Comparison of ENCODE assay signal across 19 cellular contexts in the genomic region with DNA sequence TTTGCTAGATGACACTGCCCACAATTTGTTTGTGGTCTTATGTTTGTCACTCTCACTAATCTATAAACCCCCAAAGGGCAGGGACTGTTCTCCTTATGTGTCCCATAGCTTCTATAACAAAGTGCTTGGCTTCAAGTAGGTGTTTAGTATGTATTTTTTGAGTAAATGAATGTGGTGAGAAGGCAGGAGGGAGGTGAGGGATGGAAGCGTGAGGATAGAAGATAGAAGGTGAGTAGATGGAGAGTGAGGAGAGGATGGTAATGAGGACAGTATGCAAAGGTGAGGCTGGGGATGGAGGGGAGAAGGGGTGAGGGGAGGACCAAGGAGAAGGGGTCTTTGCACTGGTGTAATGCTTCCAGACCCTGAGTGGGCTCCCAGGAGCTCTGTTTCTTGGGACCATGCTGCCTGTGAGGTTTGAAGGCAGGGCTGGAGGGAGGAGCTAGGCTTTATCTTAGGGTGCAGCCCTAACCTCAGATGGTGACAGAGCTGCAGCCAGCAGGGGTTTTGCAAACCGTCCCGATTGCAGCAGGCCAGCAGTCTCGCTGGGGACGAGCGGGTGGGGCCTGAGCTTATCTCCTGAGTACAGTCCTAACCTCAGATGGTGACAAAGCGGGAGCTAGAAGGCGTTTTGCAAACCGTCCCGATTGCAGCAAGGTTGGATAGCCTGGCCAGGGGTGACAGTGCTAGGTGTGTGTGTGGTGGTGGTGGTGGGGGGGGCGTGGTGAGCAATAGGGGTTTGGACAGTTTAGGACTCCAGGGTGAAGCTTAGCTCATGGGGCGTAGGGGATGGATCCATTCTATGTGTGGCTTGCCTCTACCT. TPM values are rescaled to one million over a fixed set of nuclear protein-coding genes. Genes with fewer than 3 reads are reported as not detected.
DNase-seq lines count a peak whose midpoint lies in the region; ATAC-seq and TF ChIP-seq lines count a peak whose summit lies in the region.
"Had no signal": no experiment of that assay in that cellular context is flagged by ENCODE, and none has a peak within 500 bp of the region (broad histone marks: within the 10 kb centered on the region; RNA-seq: fewer than 3 reads in every experiment).

No MANE protein-coding gene starts in this region.

- CTCF ChIA-PET in activated naive CD4-positive, alpha-beta T cell treated with anti-CD3 and anti-CD28 coated beads, Interleukin-2, amount 10 ng/mL, durations not matched to agents 7 days and 5 days (lab: Charles Lee), result interaction anchor here (0.7 to 5.3 kb wide), 4 partner anchors 8 to 74 kb away, joined by 3 to 31 read pairs (median 5); no protein-coding TSS in a partner anchor

- DNase-seq in activated naive CD4-positive, alpha-beta T cell treated with anti-CD3 and anti-CD28 coated beads, Interleukin-2, amount 10 ng/mL, durations not matched to agents 7 days and 5 days, result no peak
- DNase-seq in SKM-1 treated with dmso at 0.1 percent for 144 hours (lab: John Stamatoyannopoulos, UW; ENCODE audit: unreplicated experiment) (peak; percentile 48), left cardiac atrium (peak; percentile 48), aorta (peak; percentile 59 to 76), HFFc6 (no peak)
- DNase-seq: activated CD4-positive, alpha-beta T cell treated with anti-CD3 and anti-CD28 coated beads for 1 hour; amygdala; cortex of kidney; GDM1; NCI-H1930; small intestine; stomach had no signal

- no peak for TF ChIP-seq CTCF in HFFc6 (IDR thresholded peaks at IDR 0.05)

- no peaks in the 10 kb centered on the region for H3K27me3 Mint-ChIP-seq in activated naive CD4-positive, alpha-beta T cell treated with anti-CD3 and anti-CD28 coated beads, Interleukin-2, amount 50 U/mL, for 24 hours
- peaks cover 27% of the 10 kb centered on the region for H3K27me3 Mint-ChIP-seq in activated naive CD4-positive, alpha-beta T cell treated with anti-CD3 and anti-CD28 coated beads, Interleukin-2, amount 10 ng/mL, durations not matched to agents 7 days and 5 days
- H3K27me3 Mint-ChIP-seq in HFFc6 (ENCODE audit: insufficient read depth), result no peaks in the 10 kb centered on the region

- H3K9me3 Mint-ChIP-seq in activated naive CD4-positive, alpha-beta T cell treated with anti-CD3 and anti-CD28 coated beads, Interleukin-2, amount 50 U/mL, for 24 hours, result no peaks in the 10 kb centered on the region
- no peaks in the 10 kb centered on the region for H3K9me3 Mint-ChIP-seq in activated naive CD4-positive, alpha-beta T cell treated with anti-CD3 and anti-CD28 coated beads, Interleukin-2, amount 10 ng/mL, durations not matched to agents 7 days and 5 days
- no peaks in the 10 kb centered on the region for H3K9me3 Mint-ChIP-seq in HFFc6
- H3K9me3 Mint-ChIP-seq: IgD-negative memory B cell had no signal

- peak overlapping the region; percentile 17 for H3K27ac Mint-ChIP-seq in activated naive CD4-positive, alpha-beta T cell treated with anti-CD3 and anti-CD28 coated beads, Interleukin-2, amount 50 U/mL, for 24 hours
- no peak overlapping the region for H3K27ac Mint-ChIP-seq in activated naive CD4-positive, alpha-beta T cell treated with anti-CD3 and anti-CD28 coated beads, Interleukin-2, amount 10 ng/mL, durations not matched to agents 7 days and 5 days
- H3K27ac Mint-ChIP-seq in HFFc6, result no peak overlapping the region
- H3K27ac Mint-ChIP-seq: IgD-negative memory B cell had no signal

- 55 to 58% methylated on average over 12 of the region's 12 CpGs for WGBS in aorta, 2 donors

- no peak overlapping the region for H3K27ac ChIP-seq in aorta (ENCODE audit: low read depth in 1 of 2, low read length in 2 of 2)
- H3K27ac ChIP-seq: SK-N-MC, stomach had no signal

- no peak overlapping the region for H3K4me3 Mint-ChIP-seq in activated naive CD4-positive, alpha-beta T cell treated with anti-CD3 and anti-CD28 coated beads, Interleukin-2, amount 50 U/mL, for 24 hours
- no peak overlapping the region for H3K4me3 Mint-ChIP-seq in activated naive CD4-positive, alpha-beta T cell treated with anti-CD3 and anti-CD28 coated beads, Interleukin-2, amount 10 ng/mL, durations not matched to agents 7 days and 5 days
- no peak overlapping the region for H3K4me3 Mint-ChIP-seq in HFFc6
- H3K4me3 Mint-ChIP-seq: IgD-negative memory B cell had no signal

- no peaks in the 10 kb centered on the region for H3K27me3 ChIP-seq in aorta (ENCODE audit: control insufficient read depth in 1 of 2, insufficient read depth in 2 of 2, low read length in 1 of 2)

- H3K4me1 Mint-ChIP-seq in activated naive CD4-positive, alpha-beta T cell treated with anti-CD3 and anti-CD28 coated beads, Interleukin-2, amount 50 U/mL, for 24 hours, result peaks cover 2% of the 10 kb centered on the region
- peaks cover 10% of the 10 kb centered on the region for H3K4me1 Mint-ChIP-seq in activated naive CD4-positive, alpha-beta T cell treated with anti-CD3 and anti-CD28 coated beads, Interleukin-2, amount 10 ng/mL, durations not matched to agents 7 days and 5 days
- peaks cover 32% of the 10 kb centered on the region for H3K4me1 Mint-ChIP-seq in HFFc6 (ENCODE audit: low read depth)

- no peak overlapping the region for H3K4me3 ChIP-seq in aorta (ENCODE audit: low read length in 2 of 2)
- H3K4me3 ChIP-seq: A549, SK-N-MC, stomach had no signal

- no peaks in the 10 kb centered on the region for H3K4me1 ChIP-seq in aorta (ENCODE audit: control insufficient read depth in 1 of 2, insufficient read depth in 2 of 2, low read length in 2 of 2)

- no peaks in the 10 kb centered on the region for H3K36me3 ChIP-seq in aorta (ENCODE audit: control insufficient read depth in 1 of 2, insufficient read depth in 2 of 2, low read length in 1 of 2)
- H3K36me3 ChIP-seq: stomach had no signal

- intact Hi-C loops in left cardiac atrium (cut with DNase I) (loop anchor here in 1 of 2 donors (5.0 kb wide), 1 partner anchor 445 kb away; a partner anchor contains a TSS), aorta (cut with DNase I) (no loop called here)

- H3K9me3 ChIP-seq in aorta (ENCODE audit: control insufficient read depth, low read length), result no peaks in the 10 kb centered on the region
- H3K9me3 ChIP-seq: A549, stomach had no signal

- peaks cover 1% of the 10 kb centered on the region for H3K36me3 Mint-ChIP-seq in activated naive CD4-positive, alpha-beta T cell treated with anti-CD3 and anti-CD28 coated beads, Interleukin-2, amount 50 U/mL, for 24 hours
- no peaks in the 10 kb centered on the region for H3K36me3 Mint-ChIP-seq in activated naive CD4-positive, alpha-beta T cell treated with anti-CD3 and anti-CD28 coated beads, Interleukin-2, amount 10 ng/mL, durations not matched to agents 7 days and 5 days
- no peaks in the 10 kb centered on the region for H3K36me3 Mint-ChIP-seq in HFFc6 (ENCODE audit: low read depth)
- H3K36me3 Mint-ChIP-seq: IgD-negative memory B cell had no signal

- peak; percentile 30 to 60 for ATAC-seq in left cardiac atrium
- peak; percentile 12 for ATAC-seq in aorta (ENCODE audit: low FRiP score)
- no peak for ATAC-seq in HG03520 (IDR thresholded peaks at IDR 0.05; ENCODE audit: unreplicated experiment)
- no peak for ATAC-seq in HG02885 (IDR thresholded peaks at IDR 0.05; ENCODE audit: poor library complexity, unreplicated experiment)
- ATAC-seq: A549 had no signal

RNA-seq across cellular contexts. Expression of a gene that starts 6.5 kb away (rescaled TPM):
- total RNA-seq in left cardiac atrium, result not detected
- total RNA-seq in aorta, result under 1 TPM; 0.29 to 0.33 TPM
- polyA plus RNA-seq in aorta, result under 1 TPM in 1 of 2 donors, not detected in 1; 0.13 TPM
- not detected for total RNA-seq in HFFc6 (2021; fragmentation: NEBNext Ultra II Directional; extraction: Animal tissue kit (Norgen Biotek cat#: 25700))
- total RNA-seq: lung microvascular endothelial cell, stomach had no signal
- polyA plus RNA-seq: IgD-negative memory B cell had no signal

RNA-seq across cellular contexts. Expression of a gene that starts 7.8 kb away (rescaled TPM):
- total RNA-seq in left cardiac atrium (not detected), aorta (under 1 TPM in 1 of 2 donors, not detected in 1; 0.18 TPM)
- polyA plus RNA-seq in aorta, result not detected
- total RNA-seq in HFFc6 (2021; fragmentation: NEBNext Ultra II Directional; extraction: Animal tissue kit (Norgen Biotek cat#: 25700)), result not detected
- total RNA-seq: lung microvascular endothelial cell, stomach had no signal
- polyA plus RNA-seq: A549, IgD-negative memory B cell, stomach had no signal

RNA-seq across cellular contexts. Expression of a gene that starts 17.3 kb away (rescaled TPM):
- total RNA-seq in left cardiac atrium, result 10 to 100 TPM; 30.8 to 37.9 TPM
- total RNA-seq in aorta, result 10 to 100 TPM; 37.6 to 41.4 TPM
- polyA plus RNA-seq in aorta, result 10 to 100 TPM; 27.8 to 32.2 TPM
- 100 to 1,000 TPM in 4 of 6 experiments, 10 to 100 TPM in 2; 85.0 to 117 (median 103) TPM for total RNA-seq in HFFc6 (2021; fragmentation: NEBNext Ultra II Directional; extraction: Animal tissue kit (Norgen Biotek cat#: 25700))

RNA-seq across cellular contexts. Expression of a gene that starts 17.6 kb away (rescaled TPM):
- total RNA-seq in left cardiac atrium (10 to 100 TPM; 71.4 to 77.5 TPM), aorta (100 to 1,000 TPM; 134 to 183 TPM)
- polyA plus RNA-seq in aorta, result 100 to 1,000 TPM in 1 of 2 donors, 10 to 100 TPM in 1; 34.1 to 147 TPM
- total RNA-seq in HFFc6 (2021; fragmentation: NEBNext Ultra II Directional; extraction: Animal tissue kit (Norgen Biotek cat#: 25700)), result 100 to 1,000 TPM; 128 to 150 (median 142) TPM

RNA-seq across cellular contexts. Expression of a gene that starts 55.2 kb away (rescaled TPM):
- total RNA-seq in left cardiac atrium, result 1 to 10 TPM; 1.6 to 3.4 TPM
- total RNA-seq in aorta, result 10 to 100 TPM in 1 of 2 donors, 1 to 10 TPM in 1; 3.4 to 11.4 TPM
- polyA plus RNA-seq in aorta, result 1 to 10 TPM in 1 of 2 donors, not detected in 1; 4.1 TPM
- 10 to 100 TPM in 1 of 6 experiments, 1 to 10 TPM in 5; 6.4 to 11.2 (median 8.3) TPM for total RNA-seq in HFFc6 (2021; fragmentation: NEBNext Ultra II Directional; extraction: Animal tissue kit (Norgen Biotek cat#: 25700))

Comparison
In these comparisons a context has a peak if more than half of its experiments do, and no peak if none do; other contexts are left out.
1. DNase-seq: peak in SKM-1 treated with dmso at 0.1 percent for 144 hours (single experiment), left cardiac atrium (single experiment) and aorta (2 of 2); none in activated naive CD4-positive, alpha-beta T cell treated with anti-CD3 and anti-CD28 coated beads, Interleukin-2, amount 10 ng/mL, durations not matched to agents 7 days and 5 days (single experiment) and HFFc6 (single experiment).
2. ATAC-seq: peak in left cardiac atrium (2 of 2) and aorta (single experiment); none in HG03520 (single experiment) and HG02885 (single experiment).